ENCODE assay signal across 8 cellular contexts in the genomic region with DNA sequence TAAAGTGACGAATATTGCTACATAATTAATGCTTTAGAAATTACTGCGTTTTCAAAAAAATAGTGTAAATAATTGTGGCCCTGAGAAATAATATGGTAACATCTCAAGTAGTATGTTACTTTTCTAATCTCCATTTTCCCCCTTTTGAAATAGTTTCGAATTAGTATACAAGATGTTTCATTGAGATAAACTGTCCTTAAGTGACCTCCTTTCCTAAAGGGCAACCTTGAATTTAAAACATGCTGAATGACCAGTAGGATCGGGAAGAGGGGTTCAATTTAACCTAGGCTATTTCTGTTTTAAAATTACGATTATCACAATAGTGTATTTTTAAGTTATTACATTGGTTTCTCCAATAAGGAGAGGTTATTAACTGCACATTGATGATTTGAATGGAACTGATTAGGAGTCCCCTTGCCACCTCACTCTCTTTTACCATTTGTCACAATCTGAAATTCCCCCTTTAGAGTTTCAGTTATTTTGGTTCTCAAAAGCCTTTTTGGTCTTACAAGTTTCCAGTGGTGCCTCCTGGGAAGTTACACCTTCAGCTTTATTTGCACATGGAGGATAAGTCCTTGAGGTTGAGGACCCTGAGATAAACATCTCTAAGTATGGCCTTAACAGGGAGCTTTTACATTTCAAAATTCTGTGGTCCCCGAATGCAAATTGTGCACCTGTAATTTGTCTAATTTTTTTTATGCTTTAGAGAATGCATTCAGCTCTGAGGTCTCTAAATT. TPM values are rescaled to one million over a fixed set of nuclear protein-coding genes. Genes with fewer than 3 reads are reported as not detected.
DNase-seq lines count a peak whose midpoint lies in the region; ATAC-seq and TF ChIP-seq lines count a peak whose summit lies in the region.

No MANE protein-coding gene starts in this region.

- peaks cover 53% of the 10 kb centered on the region for H3K4me1 ChIP-seq in Caco-2
- peaks cover 23% of the 10 kb centered on the region for H3K4me1 ChIP-seq in MM.1S (ENCODE audit: low read length)
- peaks cover 19% of the 10 kb centered on the region for H3K4me1 ChIP-seq in neural progenitor cell

- H3K27ac ChIP-seq in MM.1S (ENCODE audit: low read length) = peak overlapping the region; percentile 23; the same call in 1 of the 2 replicates
- H3K27ac ChIP-seq in dorsolateral prefrontal cortex = peak overlapping the region in 1 of 59 donors; percentile 97
- H3K27ac ChIP-seq in neural progenitor cell = no peak overlapping the region

- POLR2A ChIA-PET in Caco-2 (lab: Charles Lee) = interaction anchor here (0.7 kb wide), 1 partner anchor 136 kb away, joined by 8 read pairs; no protein-coding TSS in a partner anchor

- H2AFZ ChIP-seq in MM.1S (ENCODE audit: low read length) (no peak overlapping the region), neural progenitor cell (replicated peaks) (no peak overlapping the region)

- H3K9ac ChIP-seq in MM.1S (ENCODE audit: low read length) = peak overlapping the region; percentile 49; the same call in 1 of the 2 replicates
- no peak overlapping the region for H3K9ac ChIP-seq in neural progenitor cell

- no peaks in the 10 kb centered on the region for H3K9me3 ChIP-seq in Caco-2
- H3K9me3 ChIP-seq in MM.1S (replicated peaks; ENCODE audit: insufficient read depth, low read length) = no peaks in the 10 kb centered on the region
- H3K9me3 ChIP-seq in neural progenitor cell (ENCODE audit: low read depth) = no peaks in the 10 kb centered on the region

- peaks cover 57% of the 10 kb centered on the region for H3K4me1 Mint-ChIP-seq in Caco-2 (ENCODE audit: low read depth, unreplicated experiment)
- peaks cover 67% of the 10 kb centered on the region for H3K4me1 Mint-ChIP-seq in neural progenitor cell

- intact Hi-C loops in Caco-2 (cut with micrococcal nuclease; ENCODE audit: unreplicated experiment) (no loop called here), dorsolateral prefrontal cortex (cut with DNase I) (no loop called here)

- H3K27me3 ChIP-seq in Caco-2 (replicated peaks; ENCODE audit: control insufficient read depth, insufficient read depth, low read length) (no peaks in the 10 kb centered on the region), MM.1S (replicated peaks; ENCODE audit: insufficient read depth, low read length) (no peaks in the 10 kb centered on the region), dorsolateral prefrontal cortex (no peaks in the 10 kb centered on the region), neural progenitor cell (no peaks in the 10 kb centered on the region)

- H3K27ac Mint-ChIP-seq in Caco-2 (ENCODE audit: unreplicated experiment) (no peak overlapping the region), neural progenitor cell (no peak overlapping the region)

- no TSS peak for BruUV-seq in Caco-2 (replicated peaks; lab: Mats Ljungman, UMichigan)

- H3K36me3 Mint-ChIP-seq in Caco-2 (ENCODE audit: insufficient read depth, unreplicated experiment) (peaks cover 55% of the 10 kb centered on the region), neural progenitor cell (peaks cover 7% of the 10 kb centered on the region)

- H3F3A ChIP-seq in MM.1S (ENCODE audit: insufficient read depth, low read length) (peaks cover 34% of the 10 kb centered on the region), neural progenitor cell (ENCODE audit: low read depth) (peaks cover 25% of the 10 kb centered on the region)

- peaks cover 96% of the 10 kb centered on the region for H3K79me2 ChIP-seq in MM.1S (ENCODE audit: low read length)
- peaks cover 85% of the 10 kb centered on the region for H3K79me2 ChIP-seq in neural progenitor cell (ENCODE audit: low read depth)

- CTCF ChIA-PET in Caco-2 (lab: Charles Lee) = no interaction called here

- H3K4me3 Mint-ChIP-seq in Caco-2 (ENCODE audit: unreplicated experiment) = peak overlapping the region; percentile 80
- peak overlapping the region; percentile 99 for H3K4me3 Mint-ChIP-seq in neural progenitor cell

- H3K36me3 ChIP-seq in Caco-2 (ENCODE audit: control insufficient read depth, insufficient read depth, low read length) (0 out of 2 replicates have a peak, but pooled peaks cover 2% of the 10 kb centered on the region), MM.1S (replicated peaks; ENCODE audit: insufficient read depth, low read length) (peaks cover 5% of the 10 kb centered on the region; the same call in 1 of the 2 replicates), neural progenitor cell (no peaks in the 10 kb centered on the region)

- TF ChIP-seq CTCF in Caco-2 (IDR thresholded peaks at IDR 0.05; ENCODE audit: insufficient read depth in 1 of 2, low read depth in 1 of 2, low read length in 1 of 2, severe bottlenecking in 1 of 2, unreplicated experiment in 1 of 2) (no peak), MM.1S (IDR thresholded peaks at IDR 0.05; ENCODE audit: low read length) (no peak), dorsolateral prefrontal cortex (IDR thresholded peaks at IDR 0.05 in 54 of 56, conservative IDR thresholded peaks at IDR 0.05 in 2 of 56; ENCODE audit: low read depth in 1 of 56, partially characterized antibody in 56 of 56) (no peak), neural progenitor cell (IDR thresholded peaks at IDR 0.05) (no peak)

- no peak overlapping the region for H3K4me3 ChIP-seq in Caco-2 (ENCODE audit: low read depth, low read length)
- H3K4me3 ChIP-seq in MM.1S (ENCODE audit: low read length) = peak overlapping the region; percentile 86
- peak overlapping the region in 39 of 59 donors; percentile 7 to 98 (median 88) for H3K4me3 ChIP-seq in dorsolateral prefrontal cortex
- peak overlapping the region; percentile 75 for H3K4me3 ChIP-seq in neural progenitor cell

- DNase-seq in Caco-2 = no peak
- DNase-seq in MM.1S = no peak
- DNase-seq in dorsolateral prefrontal cortex = no peak
- no peak for DNase-seq in neural progenitor cell (ENCODE audit: low spot score)
- no peak for DNase-seq in AG20443 (ENCODE audit: low spot score)
- no peak for DNase-seq in NCI-H1694 treated with DMSO at 0.1 percent for 48 hours (lab: John Stamatoyannopoulos, UW)

- no peaks in the 10 kb centered on the region for H3K9me2 ChIP-seq in MM.1S (replicated peaks; ENCODE audit: insufficient read depth, low read length)

- ATAC-seq in GM21619 (IDR thresholded peaks at IDR 0.05; ENCODE audit: unreplicated experiment) = no peak
- ATAC-seq in HG03565 (IDR thresholded peaks at IDR 0.05; ENCODE audit: unreplicated experiment) = no peak

- H4K20me1 ChIP-seq in MM.1S (ENCODE audit: insufficient read depth, low read length) (peaks cover 25% of the 10 kb centered on the region), neural progenitor cell (ENCODE audit: low read depth) (peaks cover 50% of the 10 kb centered on the region)

- H3K4me2 ChIP-seq in MM.1S (ENCODE audit: low read depth, low read length) = peak overlapping the region; percentile 81
- peak overlapping the region; percentile 87 for H3K4me2 ChIP-seq in neural progenitor cell

- H3K9me3 Mint-ChIP-seq in Caco-2 (ENCODE audit: unreplicated experiment) (no peaks in the 10 kb centered on the region), neural progenitor cell (no peaks in the 10 kb centered on the region)

- H3K27me3 Mint-ChIP-seq in Caco-2 (ENCODE audit: insufficient read depth, unreplicated experiment) (no peaks in the 10 kb centered on the region), neural progenitor cell (ENCODE audit: insufficient read depth, low read depth) (no peaks in the 10 kb centered on the region)

RNA-seq across cellular contexts. Expression of gene ACTR3, which starts 2.3 kb away (rescaled TPM):
- total RNA-seq in Caco-2 (2022) (340 and 341 TPM in 2 replicates), dorsolateral prefrontal cortex (100 to 1,000 TPM in 113 of 120 experiments, 10 to 100 TPM in 7; 89.6 to 176 (median 126) TPM), neural progenitor cell (ENCODE audit: low replicate concordance) (120 and 175 TPM in 2 replicates)
